1 cellular context compared by ENCODE assay signal in genomic region chr17:71081666-71082065, GRCh38.
TF ChIP-seq lines count a peak whose summit lies in the region.

No MANE protein-coding gene starts in this region.

TF ChIP-seq in GM23338, 12 proteins besides CTCF, POLR2A, EP300 and RAD21 (continued from another document):
- no peak for TF ChIP-seq REST (IDR thresholded peaks at IDR 0.05; ENCODE audit: unreplicated experiment)
- TF ChIP-seq NANOG (IDR thresholded peaks at IDR 0.05; ENCODE audit: borderline replicate concordance), result no peak
- no peak for TF ChIP-seq ETS1 (IDR thresholded peaks at IDR 0.05)
TF ChIP-seq in GM23338: peak in this region for 0.
